Comparison of ENCODE assay signal across 11 cellular contexts in the genomic region with DNA sequence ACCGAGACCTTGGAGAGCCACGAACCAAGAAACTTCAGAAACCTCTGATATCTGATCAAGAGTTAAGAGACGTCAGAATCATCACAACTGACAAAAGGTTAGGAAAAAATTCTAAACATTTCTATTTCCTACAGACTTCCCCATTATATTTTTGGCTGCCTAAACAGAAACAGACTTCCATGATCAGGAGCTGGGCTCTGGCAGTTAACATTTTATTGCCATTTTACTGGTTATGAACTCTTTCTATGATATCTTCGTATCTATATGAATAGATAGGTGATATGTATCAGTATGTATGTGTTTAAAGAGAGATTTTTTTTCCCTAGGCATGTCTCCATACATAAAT. TPM values are rescaled to one million over a fixed set of nuclear protein-coding genes. Genes with fewer than 3 reads are reported as not detected.
A peak's percentile ranks its signal among the peaks of the same experiment; 100 is the strongest.
DNase-seq lines count a peak whose midpoint lies in the region; ATAC-seq and TF ChIP-seq lines count a peak whose summit lies in the region.
"Had no signal": no experiment of that assay in that cellular context is flagged by ENCODE, and none has a peak within 500 bp of the region (broad histone marks: within the 10 kb centered on the region; RNA-seq: fewer than 3 reads in every experiment).

No MANE protein-coding gene starts in this region.

- H3K4ac ChIP-seq in mesenchymal stem cell (ENCODE audit: low read depth in 1 of 2, low read length in 2 of 2) = no peak overlapping the region

- no peak overlapping the region for H2AFZ ChIP-seq in mesenchymal stem cell (ENCODE audit: low read depth, low read length)

- no peaks in the 10 kb centered on the region for H3K27me3 ChIP-seq in CD4-positive, alpha-beta memory T cell (ENCODE audit: insufficient read depth, low read length)
- H3K27me3 ChIP-seq in mesenchymal stem cell (ENCODE audit: control insufficient read depth in 1 of 2, insufficient read depth in 1 of 2, low read length in 2 of 2) = no peaks in the 10 kb centered on the region
- H3K27me3 ChIP-seq: dorsolateral prefrontal cortex, sigmoid colon had no signal

- no peak overlapping the region for H3K4me2 ChIP-seq in mesenchymal stem cell (ENCODE audit: low read length, poor library complexity, severe bottlenecking)

- H3K27ac ChIP-seq in CD4-positive, alpha-beta memory T cell (ENCODE audit: low read depth, low read length) = no peak overlapping the region
- peak overlapping the region; percentile 59 for H3K27ac ChIP-seq in mesenchymal stem cell (ENCODE audit: low read length, poor library complexity, severe bottlenecking)
- H3K27ac ChIP-seq: dorsolateral prefrontal cortex, sigmoid colon had no signal

- H4K8ac ChIP-seq in mesenchymal stem cell (ENCODE audit: low read length) = no peak overlapping the region

- peaks cover 8 to 13% (median 11%) of the 10 kb centered on the region in 4 donors for H3K4me1 Mint-ChIP-seq in CD4-positive, alpha-beta memory T cell
- H3K4me1 Mint-ChIP-seq in HFFc6 (ENCODE audit: low read depth) = peaks cover 88% of the 10 kb centered on the region
- H3K4me1 Mint-ChIP-seq in activated T-helper 1 cell treated with anti-CD3 and anti-CD28 coated beads, Interleukin-12 subunit alpha, Interleukin-12 subunit beta, Interleukin-2, Interleukin-4 antibody, amounts not matched to agents 30 ng/mL and 10 ng/mL and 1 ng/mL, durations not matched to agents 14 hours and 24 hours and 36 hours (ENCODE audit: low read depth) = peaks cover 21% of the 10 kb centered on the region

- H4K91ac ChIP-seq in mesenchymal stem cell (ENCODE audit: low read length) = no peak overlapping the region

- CTCF ChIA-PET in CD4-positive, alpha-beta memory T cell (lab: Charles Lee; ENCODE audit: partially characterized antibody) = interaction anchor here (0.8 to 2.8 kb wide), 5 partner anchors 10 to 216 kb away, joined by 3 to 30 read pairs (median 4); no protein-coding TSS in a partner anchor

- H2AK5ac ChIP-seq in mesenchymal stem cell (ENCODE audit: low read length, severe bottlenecking) = no peak overlapping the region

- no peak overlapping the region for H2BK5ac ChIP-seq in mesenchymal stem cell (ENCODE audit: low read depth, low read length, poor library complexity, severe bottlenecking)

- H2BK12ac ChIP-seq in mesenchymal stem cell (ENCODE audit: low read length in 2 of 2) = no peak overlapping the region

- no peak for DNase-seq in CD4-positive, alpha-beta memory T cell
- no peak for DNase-seq in HFFc6
- DNase-seq in activated T-helper 1 cell treated with anti-CD3 and anti-CD28 coated beads, Interleukin-12 subunit alpha, Interleukin-12 subunit beta, Interleukin-2, Interleukin-4 antibody, amounts not matched to agents 30 ng/mL and 10 ng/mL and 1 ng/mL, durations not matched to agents 14 hours and 24 hours and 36 hours (ENCODE audit: low spot score) = no peak
- no peak for DNase-seq in mesenchymal stem cell
- DNase-seq in dermis blood vessel endothelial cell = no peak
- no peak for DNase-seq in activated CD4-positive, CD25-positive, alpha-beta regulatory T cell treated with anti-CD3 and anti-CD28 coated beads, Interleukin-2, amount 50 U/mL, for 72 hours
- no peak for DNase-seq in OCI-M2 (lab: John Stamatoyannopoulos, UW; ENCODE audit: unreplicated experiment)
- DNase-seq: sigmoid colon had no signal

- peak; percentile 32; the same call in 1 of the 2 replicates for TF ChIP-seq CTCF in HFFc6 (IDR thresholded peaks at IDR 0.05)

- H3K9me3 Mint-ChIP-seq in CD4-positive, alpha-beta memory T cell = no peaks in the 10 kb centered on the region
- H3K9me3 Mint-ChIP-seq in HFFc6 = no peaks in the 10 kb centered on the region
- H3K9me3 Mint-ChIP-seq in activated T-helper 1 cell treated with anti-CD3 and anti-CD28 coated beads, Interleukin-12 subunit alpha, Interleukin-12 subunit beta, Interleukin-2, Interleukin-4 antibody, amounts not matched to agents 30 ng/mL and 10 ng/mL and 1 ng/mL, durations not matched to agents 14 hours and 24 hours and 36 hours = no peaks in the 10 kb centered on the region

- H3K14ac ChIP-seq in mesenchymal stem cell (ENCODE audit: low read length in 2 of 2) = no peak overlapping the region

- H3K36me3 ChIP-seq in CD4-positive, alpha-beta memory T cell (ENCODE audit: insufficient read depth, low read length) = no peaks in the 10 kb centered on the region
- no peaks in the 10 kb centered on the region for H3K36me3 ChIP-seq in mesenchymal stem cell (ENCODE audit: control insufficient read depth in 1 of 2, insufficient read depth in 2 of 2, low read depth in 1 of 2, low read length in 2 of 2)
- H3K36me3 ChIP-seq: sigmoid colon had no signal

- no peak overlapping the region for H2BK15ac ChIP-seq in mesenchymal stem cell (ENCODE audit: low read depth, poor library complexity, severe bottlenecking)

- peaks cover 18 to 25% of the 10 kb centered on the region in 2 donors for H3K27me3 Mint-ChIP-seq in CD4-positive, alpha-beta memory T cell
- no peaks in the 10 kb centered on the region for H3K27me3 Mint-ChIP-seq in HFFc6 (ENCODE audit: insufficient read depth)
- H3K27me3 Mint-ChIP-seq in activated T-helper 1 cell treated with anti-CD3 and anti-CD28 coated beads, Interleukin-12 subunit alpha, Interleukin-12 subunit beta, Interleukin-2, Interleukin-4 antibody, amounts not matched to agents 30 ng/mL and 10 ng/mL and 1 ng/mL, durations not matched to agents 14 hours and 24 hours and 36 hours (ENCODE audit: insufficient read depth) = peaks cover 20% of the 10 kb centered on the region

- 16% methylated on average over 3 of the region's 4 CpGs for WGBS in mesenchymal stem cell

- H3K23ac ChIP-seq in mesenchymal stem cell (ENCODE audit: low read length in 2 of 2) = no peak overlapping the region

- H3K4me1 ChIP-seq in CD4-positive, alpha-beta memory T cell (ENCODE audit: insufficient read depth, low read length) = peaks cover 10% of the 10 kb centered on the region
- H3K4me1 ChIP-seq in mesenchymal stem cell (ENCODE audit: control insufficient read depth, insufficient read depth, low read depth, low read length) = peaks cover 3% of the 10 kb centered on the region

- H3K9me3 ChIP-seq in CD4-positive, alpha-beta memory T cell (ENCODE audit: control insufficient read depth in 1 of 2, low read length in 2 of 2) = no peaks in the 10 kb centered on the region
- no peaks in the 10 kb centered on the region for H3K9me3 ChIP-seq in mesenchymal stem cell (ENCODE audit: control insufficient read depth, low read length)
- H3K9me3 ChIP-seq: sigmoid colon had no signal

- no peak overlapping the region for H3K4me3 ChIP-seq in CD4-positive, alpha-beta memory T cell (ENCODE audit: low read length in 2 of 2)
- H3K4me3 ChIP-seq in mesenchymal stem cell (ENCODE audit: insufficient read depth in 1 of 2, low read depth in 1 of 2, low read length in 2 of 2) = peak overlapping the region in 1 of 2 experiments; percentile 60

- H3K36me3 Mint-ChIP-seq in CD4-positive, alpha-beta memory T cell = no peaks in the 10 kb centered on the region
- H3K36me3 Mint-ChIP-seq in HFFc6 (ENCODE audit: low read depth) = peaks cover 9% of the 10 kb centered on the region
- H3K36me3 Mint-ChIP-seq in activated T-helper 1 cell treated with anti-CD3 and anti-CD28 coated beads, Interleukin-12 subunit alpha, Interleukin-12 subunit beta, Interleukin-2, Interleukin-4 antibody, amounts not matched to agents 30 ng/mL and 10 ng/mL and 1 ng/mL, durations not matched to agents 14 hours and 24 hours and 36 hours (ENCODE audit: low read depth) = no peaks in the 10 kb centered on the region

- intact Hi-C loops in CD4-positive, alpha-beta memory T cell (cut with micrococcal nuclease) = loop anchor here (1.0 kb wide), 3 partner anchors 212 to 1830 kb away; no protein-coding TSS in a partner anchor
- intact Hi-C loops in activated T-helper 1 cell treated with anti-CD3 and anti-CD28 coated beads, Interleukin-12 subunit alpha, Interleukin-12 subunit beta, Interleukin-2, Interleukin-4 antibody, amounts not matched to agents 30 ng/mL and 10 ng/mL and 1 ng/mL, durations not matched to agents 14 hours and 24 hours and 36 hours (cut with micrococcal nuclease) = loop anchor here (1.0 to 5.0 kb wide), 4 partner anchors 52 to 972 kb away; a partner anchor contains a TSS

- H3K79me1 ChIP-seq in mesenchymal stem cell (replicated peaks; ENCODE audit: low read length, poor library complexity, severe bottlenecking) = peaks cover 1% of the 10 kb centered on the region

- no peak overlapping the region for H2BK120ac ChIP-seq in mesenchymal stem cell (ENCODE audit: low read depth, low read length)

- no peak for ATAC-seq in HG03280 (IDR thresholded peaks at IDR 0.05; ENCODE audit: unreplicated experiment)

- H3K4me3 Mint-ChIP-seq in CD4-positive, alpha-beta memory T cell = peak overlapping the region in 5 of 8 donors; percentile 69 to 82 (median 74)
- peak overlapping the region; percentile 63 for H3K4me3 Mint-ChIP-seq in HFFc6
- peak overlapping the region; percentile 47 for H3K4me3 Mint-ChIP-seq in activated T-helper 1 cell treated with anti-CD3 and anti-CD28 coated beads, Interleukin-12 subunit alpha, Interleukin-12 subunit beta, Interleukin-2, Interleukin-4 antibody, amounts not matched to agents 30 ng/mL and 10 ng/mL and 1 ng/mL, durations not matched to agents 14 hours and 24 hours and 36 hours

- H3K18ac ChIP-seq in mesenchymal stem cell (ENCODE audit: low read depth in 1 of 2, low read length in 2 of 2) = no peak overlapping the region

- peak overlapping the region; percentile 49 for H3K9ac ChIP-seq in mesenchymal stem cell (ENCODE audit: low read length)

- POLR2A ChIA-PET in CD4-positive, alpha-beta memory T cell (lab: Charles Lee; ENCODE audit: partially characterized antibody) = no interaction called here

- no peak overlapping the region for H3K27ac Mint-ChIP-seq in CD4-positive, alpha-beta memory T cell
- peak overlapping the region; percentile 65 for H3K27ac Mint-ChIP-seq in HFFc6
- no peak overlapping the region for H3K27ac Mint-ChIP-seq in activated T-helper 1 cell treated with anti-CD3 and anti-CD28 coated beads, Interleukin-12 subunit alpha, Interleukin-12 subunit beta, Interleukin-2, Interleukin-4 antibody, amounts not matched to agents 30 ng/mL and 10 ng/mL and 1 ng/mL, durations not matched to agents 14 hours and 24 hours and 36 hours

RNA-seq across cellular contexts. Expression of a gene that starts 31.1 kb away (rescaled TPM):
- not detected for total RNA-seq in CD4-positive, alpha-beta memory T cell
- not detected for polyA plus RNA-seq in CD4-positive, alpha-beta memory T cell
- under 1 TPM in 4 of 6 experiments, not detected in 2; 0.31 to 0.48 (median 0.39) TPM for total RNA-seq in HFFc6 (2021; fragmentation: NEBNext Ultra II Directional; extraction: Animal tissue kit (Norgen Biotek cat#: 25700))
- total RNA-seq in activated T-helper 1 cell treated with anti-CD3 and anti-CD28 coated beads, Interleukin-12 subunit alpha, Interleukin-12 subunit beta, Interleukin-2, Interleukin-4 antibody, amounts not matched to agents 30 ng/mL and 10 ng/mL and 1 ng/mL, durations not matched to agents 14 hours and 24 hours and 36 hours = not detected in 2 replicates
- polyA plus RNA-seq in mesenchymal stem cell (2013, experiment 1 of 2) = 2.6 TPM
- polyA plus RNA-seq in mesenchymal stem cell (2013, experiment 2 of 2) = 3.1 TPM
- 0.28 and 0.51 TPM in 2 replicates for total RNA-seq in dermis blood vessel endothelial cell
- total RNA-seq: sigmoid colon; T-helper 1 cell treated with Interleukin-12 subunit alpha and Interleukin-12 subunit beta and Interleukin-4 antibody, amounts not matched to agents 30 ng/mL and 1 ng/mL, for 36 hours had no signal
